Comparison of ENCODE assay signal across 9 cellular contexts in the genomic region with DNA sequence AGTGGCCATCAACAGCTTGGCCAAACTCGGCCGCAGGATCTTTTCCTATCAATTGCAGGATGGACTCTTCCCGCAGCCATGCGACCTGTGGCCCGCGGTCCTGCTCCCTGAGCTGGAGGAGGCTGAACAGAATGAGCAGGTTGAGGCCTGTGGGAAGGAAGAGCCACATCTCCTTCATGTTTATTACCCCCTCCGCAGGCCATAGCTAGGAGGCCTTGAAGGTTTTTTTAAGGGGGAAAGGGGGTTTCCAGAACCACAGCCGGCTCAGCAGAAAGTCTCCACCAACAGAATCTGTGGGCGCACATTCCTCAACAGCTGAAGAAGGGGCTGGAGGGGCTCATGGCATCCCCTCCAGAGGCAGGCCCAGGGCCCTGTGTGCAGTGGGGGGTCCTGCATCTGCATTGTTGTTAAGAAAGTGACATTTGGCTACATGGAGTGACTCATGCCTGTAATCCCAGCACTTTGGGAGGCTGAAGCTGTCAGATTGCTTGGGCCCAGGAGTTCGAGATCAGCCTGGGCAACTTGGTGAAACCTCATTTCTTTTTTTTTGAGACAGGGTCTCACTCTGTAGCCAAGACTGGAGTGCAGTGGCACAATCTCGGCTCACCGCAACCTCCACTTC. TPM values are rescaled to one million over a fixed set of nuclear protein-coding genes. Genes with fewer than 3 reads are reported as not detected.
A peak's percentile ranks its signal among the peaks of the same experiment; 100 is the strongest.
DNase-seq lines count a peak whose midpoint lies in the region; ATAC-seq and TF ChIP-seq lines count a peak whose summit lies in the region.
"Had no signal": no experiment of that assay in that cellular context is flagged by ENCODE, and none has a peak within 500 bp of the region (broad histone marks: within the 10 kb centered on the region; RNA-seq: fewer than 3 reads in every experiment).

No MANE protein-coding gene starts in this region.

- POLR2A ChIA-PET in activated B cell treated with CpG ODN at 0.5 μM for 24 hours (lab: Charles Lee) = interaction anchor here (0.7 to 0.8 kb wide), 2 partner anchors 22 to 30 kb away, joined by 3 read pairs; no protein-coding TSS in a partner anchor

- ATAC-seq in activated B cell treated with CpG ODN at 0.5 μM for 24 hours (ENCODE audit: low read depth) = peak; percentile 27

- no peaks in the 10 kb centered on the region for H3K9me3 Mint-ChIP-seq in activated naive CD4-positive, alpha-beta T cell treated with anti-CD3 and anti-CD28 coated beads, Interleukin-2, amount 50 U/mL, for 24 hours
- H3K9me3 Mint-ChIP-seq in activated B cell treated with CpG ODN at 0.5 μM for 24 hours (no peaks in the 10 kb centered on the region), type B pancreatic cell (no peaks in the 10 kb centered on the region)

- DNase-seq in activated naive CD4-positive, alpha-beta T cell (lab: John Stamatoyannopoulos, UW) = no peak
- DNase-seq in activated B cell treated with CpG ODN at 0.5 μM for 24 hours (no peak), type B pancreatic cell (ENCODE audit: extremely low spot score, unreplicated experiment) (no peak), SW480 (ENCODE audit: low spot score) (no peak), MG63 (no peak), globus pallidus (ENCODE audit: low spot score) (no peak)
- DNase-seq: DMS153 had no signal

- 45% methylated on average over 12 of the region's 12 CpGs for WGBS in liver

- peak overlapping the region; percentile 61 to 72 (median 62) for H3K4me3 ChIP-seq in liver (ENCODE audit: low read depth in 1 of 3, low read length in 3 of 3)
- no peak overlapping the region for H3K4me3 ChIP-seq in MG63

- TF ChIP-seq CTCF in activated B cell treated with CpG ODN at 0.5 μM for 24 hours (IDR thresholded peaks at IDR 0.05) (no peak), liver (IDR thresholded peaks at IDR 0.05; ENCODE audit: low read depth, low read length, missing input control) (no peak), type B pancreatic cell (conservative IDR thresholded peaks at IDR 0.05) (no peak)

- H3K27me3 ChIP-seq in liver (ENCODE audit: control insufficient read depth in 4 of 4, insufficient read depth in 4 of 4, low read length in 3 of 4) (no peaks in the 10 kb centered on the region), MG63 (no peaks in the 10 kb centered on the region)

- CTCF ChIA-PET in activated B cell treated with CpG ODN at 0.5 μM for 24 hours (lab: Charles Lee) = interaction anchor here (1.0 kb wide), 1 partner anchor 32 kb away, joined by 4 read pairs; no protein-coding TSS in a partner anchor

- H3K9me3 ChIP-seq in liver (ENCODE audit: control insufficient read depth in 4 of 4, low read length in 3 of 4) = no peaks in the 10 kb centered on the region
- H3K9me3 ChIP-seq in MG63 = no peaks in the 10 kb centered on the region

- H3K4me3 Mint-ChIP-seq in activated naive CD4-positive, alpha-beta T cell treated with anti-CD3 and anti-CD28 coated beads, Interleukin-2, amount 50 U/mL, for 24 hours = peak overlapping the region; percentile 84
- H3K4me3 Mint-ChIP-seq in activated B cell treated with CpG ODN at 0.5 μM for 24 hours = peak overlapping the region; percentile 86
- peak overlapping the region; percentile 45 for H3K4me3 Mint-ChIP-seq in type B pancreatic cell

- H3K27ac ChIP-seq in liver (ENCODE audit: low read depth in 1 of 2, low read length in 2 of 2) = peak overlapping the region; percentile 71 to 86

- H3K4me1 ChIP-seq in liver (ENCODE audit: control insufficient read depth in 4 of 4, insufficient read depth in 4 of 4, low read length in 3 of 4) = peaks cover 7 to 30% (median 22%) of the 10 kb centered on the region in 4 donors

- TF ChIP-seq RAD21 in liver (IDR thresholded peaks at IDR 0.05) = no peak

- H3K4me1 Mint-ChIP-seq in activated naive CD4-positive, alpha-beta T cell treated with anti-CD3 and anti-CD28 coated beads, Interleukin-2, amount 50 U/mL, for 24 hours = peaks cover 20% of the 10 kb centered on the region
- H3K4me1 Mint-ChIP-seq in activated B cell treated with CpG ODN at 0.5 μM for 24 hours (peaks cover 11% of the 10 kb centered on the region), type B pancreatic cell (ENCODE audit: unreplicated experiment) (peaks cover 5% of the 10 kb centered on the region)

- no peaks in the 10 kb centered on the region for H3K27me3 Mint-ChIP-seq in activated naive CD4-positive, alpha-beta T cell treated with anti-CD3 and anti-CD28 coated beads, Interleukin-2, amount 50 U/mL, for 24 hours
- H3K27me3 Mint-ChIP-seq in activated B cell treated with CpG ODN at 0.5 μM for 24 hours (no peaks in the 10 kb centered on the region), type B pancreatic cell (no peaks in the 10 kb centered on the region)

- H3K36me3 Mint-ChIP-seq in activated naive CD4-positive, alpha-beta T cell treated with anti-CD3 and anti-CD28 coated beads, Interleukin-2, amount 50 U/mL, for 24 hours = no peaks in the 10 kb centered on the region
- H3K36me3 Mint-ChIP-seq in activated B cell treated with CpG ODN at 0.5 μM for 24 hours (ENCODE audit: low read depth) (no peaks in the 10 kb centered on the region), type B pancreatic cell (no peaks in the 10 kb centered on the region)

- H3K36me3 ChIP-seq in liver (ENCODE audit: control insufficient read depth in 4 of 4, insufficient read depth in 3 of 4, low read depth in 1 of 4, low read length in 3 of 4) (no peaks in the 10 kb centered on the region), MG63 (no peaks in the 10 kb centered on the region)

- peak overlapping the region in 1 of 2 donors; percentile 76 for H3K9ac ChIP-seq in liver (ENCODE audit: low read depth in 1 of 2, low read length in 2 of 2)

- peak overlapping the region; percentile 41 for H3K27ac Mint-ChIP-seq in activated naive CD4-positive, alpha-beta T cell treated with anti-CD3 and anti-CD28 coated beads, Interleukin-2, amount 50 U/mL, for 24 hours
- H3K27ac Mint-ChIP-seq in activated B cell treated with CpG ODN at 0.5 μM for 24 hours = peak overlapping the region; percentile 63
- no peak overlapping the region for H3K27ac Mint-ChIP-seq in type B pancreatic cell

- intact Hi-C loops in activated B cell treated with CpG ODN at 0.5 μM for 24 hours (cut with micrococcal nuclease) = loop anchor here (1.0 to 2.0 kb wide), 2 partner anchors 25 to 48 kb away; a partner anchor contains a TSS

TF ChIP-seq in liver, 16 proteins besides CTCF, POLR2A, EP300 and RAD21:
- TF ChIP-seq, protein P1, sequence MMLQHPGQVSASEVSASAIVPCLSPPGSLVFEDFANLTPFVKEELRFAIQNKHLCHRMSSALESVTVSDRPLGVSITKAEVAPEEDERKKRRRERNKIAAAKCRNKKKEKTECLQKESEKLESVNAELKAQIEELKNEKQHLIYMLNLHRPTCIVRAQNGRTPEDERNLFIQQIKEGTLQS (IDR thresholded peaks at IDR 0.05) = no peak
- TF ChIP-seq HNF4G (IDR thresholded peaks at IDR 0.05) (no peak), FOXA1 (IDR thresholded peaks at IDR 0.05) (no peak), YY1 (IDR thresholded peaks at IDR 0.05) (peak; percentile 17), JUND (IDR thresholded peaks at IDR 0.05) (no peak), RXRA (IDR thresholded peaks at IDR 0.05) (no peak)
- TF ChIP-seq, protein P2, sequence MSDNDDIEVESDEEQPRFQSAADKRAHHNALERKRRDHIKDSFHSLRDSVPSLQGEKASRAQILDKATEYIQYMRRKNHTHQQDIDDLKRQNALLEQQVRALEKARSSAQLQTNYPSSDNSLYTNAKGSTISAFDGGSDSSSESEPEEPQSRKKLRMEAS (IDR thresholded peaks at IDR 0.05) = no peak

RNA-seq across cellular contexts. Expression of a gene that starts 25.2 kb away (rescaled TPM):
- total RNA-seq in activated B cell treated with CpG ODN at 0.5 μM for 24 hours (16.2 and 18.8 TPM in 2 replicates), liver (10 to 100 TPM in 1 of 2 donors, 1 to 10 TPM in 1; 3.2 to 15.1 TPM), type B pancreatic cell (ENCODE audit: low replicate concordance) (20.4 and 42.0 TPM in 2 replicates)
- 1 to 10 TPM; 4.1 to 6.1 TPM for polyA plus RNA-seq in liver
- total RNA-seq in MG63 (2014; rRNA removed; shearing (Covaris generic); ENCODE audit: low replicate concordance) = 2.4 and 5.6 TPM in 2 replicates

RNA-seq across cellular contexts. Expression of a gene that starts 55.7 kb away (rescaled TPM):
- total RNA-seq in activated B cell treated with CpG ODN at 0.5 μM for 24 hours (2.6 and 3.1 TPM in 2 replicates), liver (1 to 10 TPM in 1 of 2 donors, under 1 TPM in 1; 0.56 to 1.0 TPM), type B pancreatic cell (ENCODE audit: low replicate concordance) (not detected in 2 replicates)
- polyA plus RNA-seq in liver = under 1 TPM; 0.12 to 0.36 TPM
- total RNA-seq in MG63 (2014; rRNA removed; shearing (Covaris generic); ENCODE audit: low replicate concordance) = not detected in 2 replicates
